Comparison of ENCODE assay signal across 19 cellular contexts in genomic region chr18:2551425-2551824, GRCh38. TPM values are rescaled to one million over a fixed set of nuclear protein-coding genes. Genes with fewer than 3 reads are reported as not detected.
DNase-seq lines count a peak whose midpoint lies in the region; ATAC-seq, FAIRE-seq and TF ChIP-seq lines count a peak whose summit lies in the region.
"Had no signal": no experiment of that assay in that cellular context is flagged by ENCODE, and none has a peak within 500 bp of the region (broad histone marks: within the 10 kb centered on the region; RNA-seq: fewer than 3 reads in every experiment).

No MANE protein-coding gene starts in this region.

- TF ChIP-seq CTCF in HEK293 (tag by site-specific recombination; IDR thresholded peaks at IDR 0.05) (no peak), K562 (IDR thresholded peaks at IDR 0.05 in 2 of 3, conservative IDR thresholded peaks at IDR 0.05 in 1 of 3; ENCODE audit: insufficient read depth in 2 of 3, low read depth in 1 of 3, low read length in 3 of 3) (no peak)

- H3K27ac Mint-ChIP-seq in activated naive CD4-positive, alpha-beta T cell treated with anti-CD3 and anti-CD28 coated beads, Interleukin-2, amount 50 U/mL, for 24 hours: peak overlapping the region; percentile 30
- peak overlapping the region; percentile 48 for H3K27ac Mint-ChIP-seq in stimulated activated effector memory CD8-positive, alpha-beta T cell treated with anti-CD3 and anti-CD28 coated beads, Interleukin-12 subunit alpha, Interleukin-12 subunit beta, amount 100 ng/mL, for 72 hours
- H3K27ac Mint-ChIP-seq in activated CD4-positive, alpha-beta memory T cell treated with anti-CD3 and anti-CD28 coated beads, Interleukin-2, amount 10 ng/mL, durations not matched to agents 7 days and 5 days: no peak overlapping the region
- H3K27ac Mint-ChIP-seq: H9 had no signal

- H3K36me3 ChIP-seq in HEK293 (ENCODE audit: control insufficient read depth in 2 of 2, insufficient read depth in 1 of 2, low read length in 2 of 2) (peaks cover 0 to 9% of the 10 kb centered on the region in 2 experiments; a peak in 2 of 3 replicates), K562 (ENCODE audit: control insufficient read depth, insufficient read depth, low read length) (peaks cover 30% of the 10 kb centered on the region; the same call in 2 of the 3 replicates)
- peaks cover 7% of the 10 kb centered on the region for H3K36me3 ChIP-seq in effector memory CD4-positive, alpha-beta T cell (ENCODE audit: control insufficient read depth, insufficient read depth, low read length)

- DNase-seq in activated naive CD4-positive, alpha-beta T cell treated with Interleukin-2 at 50 U/mL for 16 hours: no peak
- DNase-seq in K562 (ENCODE audit: extremely low read depth in 1 of 4, low spot score in 3 of 4) (no peak), NCI-H446 treated with DMSO at 0.1 percent for 48 hours (lab: John Stamatoyannopoulos, UW) (no peak)
- DNase-seq in stimulated activated effector memory CD8-positive, alpha-beta T cell treated with anti-CD3 and anti-CD28 coated beads, Interleukin-12 subunit alpha, Interleukin-12 subunit beta, amount 100 ng/mL, for 72 hours (ENCODE audit: low spot score in 2 of 2): no peak
- no peak for DNase-seq in activated CD4-positive, alpha-beta memory T cell treated with anti-CD3 and anti-CD28 coated beads, Interleukin-2, amount 10 ng/mL, durations not matched to agents 7 days and 5 days
- DNase-seq in effector memory CD4-positive, alpha-beta T cell: no peak
- DNase-seq: AML-193; Caco-2; CD8-positive, alpha-beta memory T cell; DMS153; DMS79; GDM1; H9 had no signal

- 75% methylated on average over 3 of the region's 3 CpGs for WGBS in K562 (ENCODE audit: insufficient coverage, low coverage, missing lambda C conversion rate)

- CTCF ChIA-PET in HEK293 (lab: Yijun Ruan, JAX): interaction anchor here (0.6 to 0.7 kb wide), 2 partner anchors 297 to 1696 kb away, joined by 3 to 5 read pairs; no protein-coding TSS in a partner anchor
- CTCF ChIA-PET in K562 (lab: Yijun Ruan, JAX; ENCODE audit: low intra/inter-chr PET ratio): no interaction called here
- CTCF ChIA-PET in activated CD4-positive, alpha-beta memory T cell treated with anti-CD3 and anti-CD28 coated beads, Interleukin-2, amount 10 ng/mL, durations not matched to agents 7 days and 5 days (lab: Charles Lee): no interaction called here

- no peak overlapping the region for H2AFZ ChIP-seq in K562 (ENCODE audit: low read depth, low read length)

- intact Hi-C loops in K562 (cut with micrococcal nuclease): no loop called here

- BruUV-seq in K562 (replicated peaks; lab: Mats Ljungman, UMichigan): no TSS peak

- H3K4me1 Mint-ChIP-seq in activated naive CD4-positive, alpha-beta T cell treated with anti-CD3 and anti-CD28 coated beads, Interleukin-2, amount 50 U/mL, for 24 hours: peaks cover 39% of the 10 kb centered on the region
- H3K4me1 Mint-ChIP-seq in stimulated activated effector memory CD8-positive, alpha-beta T cell treated with anti-CD3 and anti-CD28 coated beads, Interleukin-12 subunit alpha, Interleukin-12 subunit beta, amount 100 ng/mL, for 72 hours: peaks cover 4% of the 10 kb centered on the region
- no peaks in the 10 kb centered on the region for H3K4me1 Mint-ChIP-seq in activated CD4-positive, alpha-beta memory T cell treated with anti-CD3 and anti-CD28 coated beads, Interleukin-2, amount 10 ng/mL, durations not matched to agents 7 days and 5 days

- H3K27ac ChIP-seq in HEK293 (ENCODE audit: extremely low read depth, low read depth, low read length) (no peak overlapping the region), K562 (ENCODE audit: extremely low read depth, low read depth, low read length) (no peak overlapping the region)
- H3K27ac ChIP-seq in effector memory CD4-positive, alpha-beta T cell (ENCODE audit: insufficient read depth, low read length, poor library complexity, severe bottlenecking): no peak overlapping the region
- H3K27ac ChIP-seq: 22Rv1, A549, C4-2B had no signal

- no peaks in the 10 kb centered on the region for H4K20me1 ChIP-seq in K562 (replicated peaks; ENCODE audit: control insufficient read depth, insufficient read depth, low read length)

- no peaks in the 10 kb centered on the region for H3K79me2 ChIP-seq in K562 (ENCODE audit: control insufficient read depth, insufficient read depth, low read length)

- POLR2A ChIA-PET in HEK293 (lab: Yijun Ruan, JAX): no interaction called here
- POLR2A ChIA-PET in K562 (lab: Yijun Ruan, JAX): no interaction called here
- POLR2A ChIA-PET in activated CD4-positive, alpha-beta memory T cell treated with anti-CD3 and anti-CD28 coated beads, Interleukin-2, amount 10 ng/mL, durations not matched to agents 7 days and 5 days (lab: Charles Lee): no interaction called here

- no peak overlapping the region for H3K4me3 ChIP-seq in HEK293 (ENCODE audit: low read depth, low read length)
- H3K4me3 ChIP-seq in K562: no peak overlapping the region
- H3K4me3 ChIP-seq in effector memory CD4-positive, alpha-beta T cell (ENCODE audit: insufficient read depth, low read depth, low read length, poor library complexity, severe bottlenecking): no peak overlapping the region
- H3K4me3 ChIP-seq: A549 had no signal

- no peak for FAIRE-seq in K562 (lab: Jason Lieb, UNC)
- FAIRE-seq: A549, H1 had no signal

- peaks cover 18% of the 10 kb centered on the region for H3K36me3 Mint-ChIP-seq in activated naive CD4-positive, alpha-beta T cell treated with anti-CD3 and anti-CD28 coated beads, Interleukin-2, amount 50 U/mL, for 24 hours
- peaks cover 63% of the 10 kb centered on the region for H3K36me3 Mint-ChIP-seq in stimulated activated effector memory CD8-positive, alpha-beta T cell treated with anti-CD3 and anti-CD28 coated beads, Interleukin-12 subunit alpha, Interleukin-12 subunit beta, amount 100 ng/mL, for 72 hours
- H3K36me3 Mint-ChIP-seq in activated CD4-positive, alpha-beta memory T cell treated with anti-CD3 and anti-CD28 coated beads, Interleukin-2, amount 10 ng/mL, durations not matched to agents 7 days and 5 days (ENCODE audit: low read depth): peaks cover 55% of the 10 kb centered on the region

- TF ChIP-seq EP300 in K562 (IDR thresholded peaks at IDR 0.05; ENCODE audit: low read length): no peak

- no peaks in the 10 kb centered on the region for H3K27me3 Mint-ChIP-seq in activated naive CD4-positive, alpha-beta T cell treated with anti-CD3 and anti-CD28 coated beads, Interleukin-2, amount 50 U/mL, for 24 hours
- no peaks in the 10 kb centered on the region for H3K27me3 Mint-ChIP-seq in activated CD4-positive, alpha-beta memory T cell treated with anti-CD3 and anti-CD28 coated beads, Interleukin-2, amount 10 ng/mL, durations not matched to agents 7 days and 5 days
- H3K27me3 Mint-ChIP-seq: CD8-positive, alpha-beta memory T cell had no signal

- in situ Hi-C loops in K562 (cut with MboI): loop anchor here (5.0 kb wide), 1 partner anchor 1684 kb away; no protein-coding TSS in a partner anchor

- no peak overlapping the region for H3K9ac ChIP-seq in K562 (ENCODE audit: insufficient read depth in 1 of 2, low read depth in 2 of 2, low read length in 2 of 2)

- H3K9me1 ChIP-seq in K562 (ENCODE audit: control insufficient read depth, insufficient read depth, low read length): no peaks in the 10 kb centered on the region

- no peaks in the 10 kb centered on the region for H3K4me1 ChIP-seq in HEK293 (ENCODE audit: control insufficient read depth, insufficient read depth, low read length)
- no peaks in the 10 kb centered on the region for H3K4me1 ChIP-seq in K562 (replicated peaks in 1 of 2; ENCODE audit: control insufficient read depth in 2 of 2, insufficient read depth in 2 of 2, low read length in 2 of 2)
- H3K4me1 ChIP-seq in effector memory CD4-positive, alpha-beta T cell (ENCODE audit: control insufficient read depth, insufficient read depth, low read length, poor library complexity, severe bottlenecking): no peaks in the 10 kb centered on the region
- H3K4me1 ChIP-seq: A549, Caco-2 had no signal

- H3K4me2 ChIP-seq in K562 (ENCODE audit: insufficient read depth, low read length): no peak overlapping the region
- H3K4me2 ChIP-seq: A549 had no signal

- no peak for TF ChIP-seq RAD21 in K562 (CRISPR knock-in tag; conservative IDR thresholded peaks at IDR 0.05 in 1 of 2, IDR thresholded peaks at IDR 0.05 in 1 of 2)

- no peaks in the 10 kb centered on the region for H3K27me3 ChIP-seq in K562 (ENCODE audit: control insufficient read depth in 2 of 2, insufficient read depth in 2 of 2, low read length in 2 of 2)
- no peaks in the 10 kb centered on the region for H3K27me3 ChIP-seq in effector memory CD4-positive, alpha-beta T cell (replicated peaks; ENCODE audit: control insufficient read depth, insufficient read depth, low read length, poor library complexity, severe bottlenecking)

- no peak for TF ChIP-seq POLR2A in K562 (conservative IDR thresholded peaks at IDR 0.05)

- no peak overlapping the region for H3K4me3 Mint-ChIP-seq in activated naive CD4-positive, alpha-beta T cell treated with anti-CD3 and anti-CD28 coated beads, Interleukin-2, amount 50 U/mL, for 24 hours
- no peak overlapping the region for H3K4me3 Mint-ChIP-seq in stimulated activated effector memory CD8-positive, alpha-beta T cell treated with anti-CD3 and anti-CD28 coated beads, Interleukin-12 subunit alpha, Interleukin-12 subunit beta, amount 100 ng/mL, for 72 hours
- no peak overlapping the region for H3K4me3 Mint-ChIP-seq in activated CD4-positive, alpha-beta memory T cell treated with anti-CD3 and anti-CD28 coated beads, Interleukin-2, amount 10 ng/mL, durations not matched to agents 7 days and 5 days
- H3K4me3 Mint-ChIP-seq: CD8-positive, alpha-beta memory T cell; H9 had no signal

- no peaks in the 10 kb centered on the region for H3K9me3 Mint-ChIP-seq in activated naive CD4-positive, alpha-beta T cell treated with anti-CD3 and anti-CD28 coated beads, Interleukin-2, amount 50 U/mL, for 24 hours
- H3K9me3 Mint-ChIP-seq in stimulated activated effector memory CD8-positive, alpha-beta T cell treated with anti-CD3 and anti-CD28 coated beads, Interleukin-12 subunit alpha, Interleukin-12 subunit beta, amount 100 ng/mL, for 72 hours: no peaks in the 10 kb centered on the region
- H3K9me3 Mint-ChIP-seq in activated CD4-positive, alpha-beta memory T cell treated with anti-CD3 and anti-CD28 coated beads, Interleukin-2, amount 10 ng/mL, durations not matched to agents 7 days and 5 days: no peaks in the 10 kb centered on the region
- H3K9me3 Mint-ChIP-seq: CD8-positive, alpha-beta memory T cell; H9 had no signal

- no peak for ATAC-seq in K562
- ATAC-seq in stimulated activated effector memory CD8-positive, alpha-beta T cell treated with anti-CD3 and anti-CD28 coated beads, Interleukin-12 subunit alpha, Interleukin-12 subunit beta, amount 100 ng/mL, for 72 hours: no peak
- ATAC-seq: A549 had no signal

- no peaks in the 10 kb centered on the region for H3K9me3 ChIP-seq in HEK293 (ENCODE audit: control insufficient read depth, insufficient read depth, low read depth, low read length)
- no peaks in the 10 kb centered on the region for H3K9me3 ChIP-seq in K562 (replicated peaks; ENCODE audit: control insufficient read depth, insufficient read depth, low read depth, low read length)
- H3K9me3 ChIP-seq in effector memory CD4-positive, alpha-beta T cell (ENCODE audit: control insufficient read depth, low read length): no peaks in the 10 kb centered on the region
- H3K9me3 ChIP-seq: A549, Caco-2 had no signal

RNA-seq across cellular contexts. Expression of gene METTL4, which starts 19.9 kb away (rescaled TPM):
- 33.8 and 79.6 TPM in 2 replicates for total RNA-seq in K562 (2011; cell fraction: chromatin; rRNA removed; ENCODE audit: low replicate concordance)
- total RNA-seq in K562 (2011; cell fraction: nucleolus; rRNA removed): 12.7 and 20.7 TPM in 2 replicates
- 26.4 and 52.7 TPM in 2 replicates for total RNA-seq in K562 (2011; cell fraction: nucleoplasm; rRNA removed)
- total RNA-seq in K562 (2014; rRNA removed): 7.9 and 12.3 TPM in 2 replicates
- total RNA-seq in K562 (2014; rRNA removed; fragmentation: Illumina TruSeq; extraction: Trizol): 25.6 and 27.9 TPM in 2 replicates
- total RNA-seq in K562 (2015; rRNA removed; fragmentation: Illumina TruSeq; extraction: Trizol): 17.2 and 19.8 TPM in 2 replicates
- total RNA-seq in K562 (2021): 19.3 and 22.5 TPM in 2 replicates
- 26.6 and 28.2 TPM in 2 replicates for polyA plus RNA-seq in K562 (2011; rRNA removed)
- 5.1 and 17.4 TPM in 2 replicates for polyA plus RNA-seq in K562 (2011; cell fraction: cytosol; rRNA removed)
- polyA plus RNA-seq in K562 (2011; cell fraction: nucleus; rRNA removed): 13.5 and 24.2 TPM in 2 replicates
- 16.2 and 17.7 TPM in 2 replicates for polyA plus RNA-seq in K562 (2012)
- 19.8 and 22.1 TPM in 2 replicates for polyA plus RNA-seq in K562 (2014; fragmentation: Illumina TruSeq; extraction: Trizol)
- polyA plus RNA-seq in K562 (2014; fragmentation: Nextera tagmentation; extraction: Ambion mirVana): 10 to 100 TPM; 27.1 to 32.8 TPM
- polyA plus RNA-seq in K562 (2014; rRNA removed): 17.0 and 18.5 TPM in 2 replicates
- polyA minus RNA-seq in K562 (2011; rRNA and poly(A)+ RNA removed): 28.0 and 34.2 TPM in 2 replicates
- 7.4 and 9.9 TPM in 2 replicates for polyA minus RNA-seq in K562 (2011; cell fraction: cytosol; rRNA and poly(A)+ RNA removed)
- 10.9 and 27.9 TPM in 2 replicates for polyA minus RNA-seq in K562 (2011; cell fraction: nucleus; rRNA and poly(A)+ RNA removed)
- total RNA-seq in activated CD4-positive, alpha-beta memory T cell treated with anti-CD3 and anti-CD28 coated beads, Interleukin-2, amount 10 ng/mL, durations not matched to agents 7 days and 5 days: 10 to 100 TPM; 22.1 to 23.7 TPM

RNA-seq across cellular contexts. Expression of gene NDC80, which starts 19.9 kb away (rescaled TPM):
- 68.9 and 113 TPM in 2 replicates for total RNA-seq in K562 (2011; cell fraction: chromatin; rRNA removed; ENCODE audit: low replicate concordance)
- total RNA-seq in K562 (2011; cell fraction: nucleolus; rRNA removed): 48.7 and 60.1 TPM in 2 replicates
- 79.1 and 126 TPM in 2 replicates for total RNA-seq in K562 (2011; cell fraction: nucleoplasm; rRNA removed)
- 68.1 and 71.1 TPM in 2 replicates for total RNA-seq in K562 (2014; rRNA removed)
- 90.9 and 113 TPM in 2 replicates for total RNA-seq in K562 (2014; rRNA removed; fragmentation: Illumina TruSeq; extraction: Trizol)
- total RNA-seq in K562 (2015; rRNA removed; fragmentation: Illumina TruSeq; extraction: Trizol): 66.7 and 70.4 TPM in 2 replicates
- 57.0 and 65.2 TPM in 2 replicates for total RNA-seq in K562 (2021)
- 74.9 and 85.7 TPM in 2 replicates for polyA plus RNA-seq in K562 (2011; rRNA removed)
- 15.8 and 23.4 TPM in 2 replicates for polyA plus RNA-seq in K562 (2011; cell fraction: cytosol; rRNA removed)
- polyA plus RNA-seq in K562 (2011; cell fraction: nucleus; rRNA removed): 45.5 and 71.8 TPM in 2 replicates
- 57.1 and 60.2 TPM in 2 replicates for polyA plus RNA-seq in K562 (2012)
- polyA plus RNA-seq in K562 (2014; fragmentation: Illumina TruSeq; extraction: Trizol): 79.2 and 83.3 TPM in 2 replicates
- polyA plus RNA-seq in K562 (2014; fragmentation: Nextera tagmentation; extraction: Ambion mirVana): 10 to 100 TPM; 89.3 to 97.9 TPM
- polyA plus RNA-seq in K562 (2014; rRNA removed): 72.0 and 82.2 TPM in 2 replicates
- 79.0 and 99.1 TPM in 2 replicates for polyA minus RNA-seq in K562 (2011; rRNA and poly(A)+ RNA removed)
- 29.9 and 36.9 TPM in 2 replicates for polyA minus RNA-seq in K562 (2011; cell fraction: cytosol; rRNA and poly(A)+ RNA removed)
- 63.4 and 97.6 TPM in 2 replicates for polyA minus RNA-seq in K562 (2011; cell fraction: nucleus; rRNA and poly(A)+ RNA removed)
- total RNA-seq in activated CD4-positive, alpha-beta memory T cell treated with anti-CD3 and anti-CD28 coated beads, Interleukin-2, amount 10 ng/mL, durations not matched to agents 7 days and 5 days: 10 to 100 TPM; 78.0 to 78.9 TPM
